ENCODE assay signal across 25 cellular contexts in genomic region chr1:19747741-19748140, GRCh38. TPM values are rescaled to one million over a fixed set of nuclear protein-coding genes. Genes with fewer than 3 reads are reported as not detected.
DNase-seq lines count a peak whose midpoint lies in the region; ATAC-seq, FAIRE-seq and TF ChIP-seq lines count a peak whose summit lies in the region.
"Had no signal": no experiment of that assay in that cellular context is flagged by ENCODE, and none has a peak within 500 bp of the region (broad histone marks: within the 10 kb centered on the region; RNA-seq: fewer than 3 reads in every experiment).

No MANE protein-coding gene starts in this region.

- no peak for ATAC-seq in lower lobe of right lung

- peaks cover 3 to 14% of the 10 kb centered on the region in 2 donors for H3K4me1 ChIP-seq in small intestine (ENCODE audit: control insufficient read depth in 2 of 2, insufficient read depth in 1 of 2, low read depth in 1 of 2, low read length in 1 of 2)
- H3K4me1 ChIP-seq in lower lobe of right lung = no peaks in the 10 kb centered on the region
- peaks cover 0 to 12% (median 0%) of the 10 kb centered on the region in 4 donors for H3K4me1 ChIP-seq in tibial artery
- H3K4me1 ChIP-seq: BLaER1 had no signal

- FAIRE-seq in bronchial epithelial cell (lab: Jason Lieb, UNC) = peak; percentile 23
- FAIRE-seq in small intestine (lab: Jason Lieb, UNC) = peak; percentile 61
- FAIRE-seq: A204.1, GM12891, GM19239 had no signal

- H3K27me3 ChIP-seq in bronchial epithelial cell (ENCODE audit: control insufficient read depth, insufficient read depth, low read length) (no peaks in the 10 kb centered on the region), small intestine (ENCODE audit: control insufficient read depth in 2 of 2, insufficient read depth in 2 of 2, low read length in 2 of 2) (no peaks in the 10 kb centered on the region), lower lobe of right lung (ENCODE audit: low read depth) (no peaks in the 10 kb centered on the region), tibial artery (no peaks in the 10 kb centered on the region)
- H3K27me3 ChIP-seq: BE2C, BLaER1 had no signal

- WGBS in small intestine, 3 donors = 23 to 61% (median 46%) methylated on average over 1 of the region's 1 CpG

- H3K27ac ChIP-seq in small intestine (ENCODE audit: low read depth in 1 of 2, low read length in 1 of 2) = peak overlapping the region; percentile 17 to 83
- H3K27ac ChIP-seq in lower lobe of right lung = no peak overlapping the region
- H3K27ac ChIP-seq in tibial artery = no peak overlapping the region
- H3K27ac ChIP-seq: BLaER1 had no signal

- H3K4me3 ChIP-seq in bronchial epithelial cell (ENCODE audit: low read depth, low read length) (no peak overlapping the region), small intestine (ENCODE audit: low read depth in 1 of 2, low read length in 2 of 2) (no peak overlapping the region), lower lobe of right lung (no peak overlapping the region), tibial artery (no peak overlapping the region)
- H3K4me3 ChIP-seq: BLaER1 had no signal

- intact Hi-C loops in lower lobe of right lung (cut with DNase I) = no loop called here
- intact Hi-C loops in tibial artery (cut with DNase I; ENCODE audit: low total_unique reads) = no loop called here

- H3K9me3 ChIP-seq in small intestine (ENCODE audit: control insufficient read depth, low read depth) = no peaks in the 10 kb centered on the region
- no peaks in the 10 kb centered on the region for H3K9me3 ChIP-seq in lower lobe of right lung
- H3K9me3 ChIP-seq in tibial artery = no peaks in the 10 kb centered on the region
- H3K9me3 ChIP-seq: BE2C, BLaER1 had no signal

- TF ChIP-seq CTCF in bronchial epithelial cell (IDR thresholded peaks at IDR 0.05; ENCODE audit: insufficient read depth, low read length, severe bottlenecking) (no peak), lower lobe of right lung (IDR thresholded peaks at IDR 0.05) (no peak), tibial artery (IDR thresholded peaks at IDR 0.05) (no peak)

- H3K36me3 ChIP-seq in bronchial epithelial cell (ENCODE audit: control insufficient read depth, insufficient read depth, low read length) = peaks cover 1% of the 10 kb centered on the region
- H3K36me3 ChIP-seq in small intestine (ENCODE audit: control insufficient read depth in 2 of 2, insufficient read depth in 2 of 2, low read length in 2 of 2) = peaks cover 0 to 3% of the 10 kb centered on the region in 2 donors
- H3K36me3 ChIP-seq in lower lobe of right lung = peaks cover 68% of the 10 kb centered on the region
- peaks cover 31 to 89% (median 47%) of the 10 kb centered on the region in 3 donors for H3K36me3 ChIP-seq in tibial artery
- H3K36me3 ChIP-seq: BE2C had no signal

- DNase-seq in NCI-H2227 (lab: John Stamatoyannopoulos, UW; ENCODE audit: unreplicated experiment) = peak; percentile 30
- DNase-seq in NCI-H2227 treated with DMSO at 0.1 percent for 48 hours (lab: John Stamatoyannopoulos, UW) = no peak
- DNase-seq in bronchial epithelial cell (ENCODE audit: low read depth) = no peak
- peak; percentile 92 for DNase-seq in small intestine
- no peak for DNase-seq in lower lobe of right lung
- DNase-seq in tibial artery = no peak
- DNase-seq: 8988T; ACHN; BE2C; C1 segment of cervical spinal cord; CD4-positive, alpha-beta memory T cell; CD4-positive, CD25-positive, alpha-beta regulatory T cell; CD8-positive, alpha-beta memory T cell; COR-L47; DMS 273 treated with DMSO at 0.1 percent for 48 hours; DMS153; DMS53; DMS79; DND-41; EL; GDM1 had no signal

RNA-seq across cellular contexts. Expression of gene TMCO4, which starts 52.0 kb away (rescaled TPM):
- total RNA-seq in bronchial epithelial cell = 2.6 and 5.9 TPM in 2 replicates
- 10 to 100 TPM; 28.6 to 59.0 (median 45.4) TPM for polyA plus RNA-seq in small intestine
- 26.3 TPM for total RNA-seq in lower lobe of right lung

Comparison
In these comparisons a context has a peak if more than half of its experiments do, and no peak if none do; other contexts are left out.
1. DNase-seq: peak in NCI-H2227 (single experiment) and small intestine (single experiment); none in NCI-H2227 treated with DMSO at 0.1 percent for 48 hours (single experiment), bronchial epithelial cell (single experiment), lower lobe of right lung (single experiment) and tibial artery (0 of 2).
2. H3K27ac ChIP-seq: peak in small intestine (2 of 2); none in lower lobe of right lung (single experiment) and tibial artery (0 of 2).